In the genomic region with DNA sequence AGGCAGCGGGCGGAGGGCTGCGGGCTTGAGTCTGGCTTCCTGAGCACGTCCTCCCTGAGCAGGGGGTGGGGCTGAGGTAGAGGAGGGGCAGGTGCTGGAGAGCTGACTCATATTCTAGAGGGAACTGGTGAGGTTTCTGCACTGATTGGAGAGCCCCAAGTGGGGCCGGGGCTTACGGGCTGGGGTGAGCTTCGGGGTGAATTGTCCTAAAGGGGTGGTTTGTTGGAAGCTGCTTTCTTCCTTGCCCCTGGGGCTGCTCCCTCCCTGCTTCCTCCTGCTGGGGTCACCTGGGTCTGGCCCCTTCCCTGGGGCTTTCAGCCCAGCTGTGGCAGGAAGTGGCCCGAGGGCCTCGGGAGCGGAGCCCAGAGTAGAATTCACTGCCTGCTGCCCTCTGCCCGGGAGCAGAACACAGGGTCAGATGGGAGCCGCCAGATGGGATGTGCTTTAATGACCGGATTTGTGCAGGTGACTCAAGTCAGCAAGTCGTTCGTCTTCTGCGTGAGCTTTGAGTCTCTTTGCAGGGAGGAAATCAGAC, we compare ENCODE assay signal across 15 cellular contexts. TPM values are rescaled to one million over a fixed set of nuclear protein-coding genes. Genes with fewer than 3 reads are reported as not detected.
A peak's percentile ranks its signal among the peaks of the same experiment; 100 is the strongest.
DNase-seq lines count a peak whose midpoint lies in the region; ATAC-seq and TF ChIP-seq lines count a peak whose summit lies in the region.
"Had no signal": no experiment of that assay in that cellular context is flagged by ENCODE, and none has a peak within 500 bp of the region (broad histone marks: within the 10 kb centered on the region; RNA-seq: fewer than 3 reads in every experiment).

No MANE protein-coding gene starts in this region.

- no peaks in the 10 kb centered on the region for H3K4me1 Mint-ChIP-seq in activated naive CD8-positive, alpha-beta T cell treated with anti-CD3 and anti-CD28 coated beads for 36 hours

- intact Hi-C loops in left colon (cut with DNase I, micrococcal nuclease): no loop called here

- DNase-seq in stimulated activated CD4-positive, alpha-beta T cell treated with anti-CD3 and anti-CD28 coated beads, Interleukin-1b, Interleukin-23, amount 100 ng/mL, for 48 hours: peak; percentile 12
- no peak for DNase-seq in stimulated activated CD4-positive, alpha-beta T cell treated with anti-CD3 and anti-CD28 coated beads, Interleukin-12 subunit alpha, Interleukin-12 subunit beta, amount 100 ng/mL, for 4 hours
- peak; percentile 30 for DNase-seq in activated naive CD8-positive, alpha-beta T cell treated with anti-CD3 and anti-CD28 coated beads for 36 hours
- no peak for DNase-seq in left colon
- DNase-seq in NCI-H69 (lab: John Stamatoyannopoulos, UW): no peak
- no peak for DNase-seq in cerebellar nuclear complex (lab: John Stamatoyannopoulos, UW)
- DNase-seq in GM13976 (ENCODE audit: low spot score): no peak
- DNase-seq: activated gamma-delta T cell; central memory CD4-positive, alpha-beta T cell; posterior cingulate gyrus had no signal

- no peak overlapping the region for H3K4me3 Mint-ChIP-seq in activated naive CD8-positive, alpha-beta T cell treated with anti-CD3 and anti-CD28 coated beads for 36 hours
- H3K4me3 Mint-ChIP-seq: stimulated activated naive CD8-positive, alpha-beta T cell treated with anti-CD3 and anti-CD28 coated beads, Interleukin-15, Interleukin-2, amounts not matched to agents 100 ng/mL and 50 ng/mL, for 24 hours had no signal

- H3K9me3 Mint-ChIP-seq in activated naive CD8-positive, alpha-beta T cell treated with anti-CD3 and anti-CD28 coated beads for 36 hours: no peaks in the 10 kb centered on the region
- H3K9me3 Mint-ChIP-seq: stimulated activated naive CD8-positive, alpha-beta T cell treated with anti-CD3 and anti-CD28 coated beads, Interleukin-15, Interleukin-2, amounts not matched to agents 100 ng/mL and 50 ng/mL, for 24 hours had no signal

- H3K27me3 Mint-ChIP-seq in activated naive CD8-positive, alpha-beta T cell treated with anti-CD3 and anti-CD28 coated beads for 36 hours: no peaks in the 10 kb centered on the region
- H3K27me3 Mint-ChIP-seq: stimulated activated naive CD8-positive, alpha-beta T cell treated with anti-CD3 and anti-CD28 coated beads, Interleukin-15, Interleukin-2, amounts not matched to agents 100 ng/mL and 50 ng/mL, for 24 hours had no signal

- no peaks in the 10 kb centered on the region for H3K36me3 Mint-ChIP-seq in activated naive CD8-positive, alpha-beta T cell treated with anti-CD3 and anti-CD28 coated beads for 36 hours

- ATAC-seq in left colon: peak; percentile 14
- ATAC-seq in HG02642 (IDR thresholded peaks at IDR 0.05; ENCODE audit: poor library complexity, unreplicated experiment): no peak

- H3K27ac Mint-ChIP-seq in activated naive CD8-positive, alpha-beta T cell treated with anti-CD3 and anti-CD28 coated beads for 36 hours: no peak overlapping the region
- H3K27ac Mint-ChIP-seq: stimulated activated naive CD8-positive, alpha-beta T cell treated with anti-CD3 and anti-CD28 coated beads, Interleukin-15, Interleukin-2, amounts not matched to agents 100 ng/mL and 50 ng/mL, for 24 hours had no signal

- in situ Hi-C loops in GM13976 (cut with MboI; ENCODE audit: low sequenced_read_pairs, unreplicated experiment): no loop called here

- TF ChIP-seq CTCF in GM13976 (IDR thresholded peaks at IDR 0.05; ENCODE audit: borderline replicate concordance, control extremely low read depth, extremely low read depth, insufficient read depth, missing control alignments): no peak

RNA-seq across cellular contexts. Expression of a gene that starts 48.6 kb away (rescaled TPM):
- total RNA-seq in activated naive CD8-positive, alpha-beta T cell treated with anti-CD3 and anti-CD28 coated beads for 36 hours: 1 to 10 TPM; 1.1 TPM
- 10 to 100 TPM; 11.3 to 16.9 TPM for total RNA-seq in left colon

RNA-seq across cellular contexts. Expression of a gene that starts 49.0 kb away (rescaled TPM):
- total RNA-seq in activated naive CD8-positive, alpha-beta T cell treated with anti-CD3 and anti-CD28 coated beads for 36 hours: not detected
- total RNA-seq in left colon: under 1 TPM in 1 of 2 donors, not detected in 1; 0.92 TPM
- total RNA-seq: Daoy, epithelial cell of proximal tubule, mononuclear cell had no signal

Comparison
In these comparisons a context has a peak if more than half of its experiments do, and no peak if none do; other contexts are left out.
1. DNase-seq: peak in stimulated activated CD4-positive, alpha-beta T cell treated with anti-CD3 and anti-CD28 coated beads, Interleukin-1b, Interleukin-23, amount 100 ng/mL, for 48 hours (single experiment) and activated naive CD8-positive, alpha-beta T cell treated with anti-CD3 and anti-CD28 coated beads for 36 hours (single experiment); none in stimulated activated CD4-positive, alpha-beta T cell treated with anti-CD3 and anti-CD28 coated beads, Interleukin-12 subunit alpha, Interleukin-12 subunit beta, amount 100 ng/mL, for 4 hours (single experiment), left colon (0 of 2), NCI-H69 (single experiment), cerebellar nuclear complex (0 of 2) and GM13976 (single experiment).
2. RNA of a gene that starts 48.6 kb away (total RNA-seq): 11.3 to 16.9 TPM in left colon; 1.1 TPM in activated naive CD8-positive, alpha-beta T cell treated with anti-CD3 and anti-CD28 coated beads for 36 hours; every median in the first group is over 4 times any median in the second.